Comparison of ENCODE assay signal across 23 cellular contexts in genomic region chr7:142716596-142716995, GRCh38. TPM values are rescaled to one million over a fixed set of nuclear protein-coding genes. Genes with fewer than 3 reads are reported as not detected.
DNase-seq lines count a peak whose midpoint lies in the region; ATAC-seq lines count a peak whose summit lies in the region.
"Had no signal": no experiment of that assay in that cellular context is flagged by ENCODE, and none has a peak within 500 bp of the region (broad histone marks: within the 10 kb centered on the region; RNA-seq: fewer than 3 reads in every experiment).

No MANE protein-coding gene starts in this region.

- ATAC-seq in activated naive CD8-positive, alpha-beta T cell treated with anti-CD3 and anti-CD28 coated beads, Interleukin-2, amount 10 ng/mL, durations not matched to agents 7 days and 5 days (ENCODE audit: low read depth), result no peak
- no peak for ATAC-seq in stimulated activated naive CD8-positive, alpha-beta T cell treated with anti-CD3 and anti-CD28 coated beads, Interleukin-15, amount 100 ng/mL, for 72 hours
- no peak for ATAC-seq in HG02623 (IDR thresholded peaks at IDR 0.05; ENCODE audit: unreplicated experiment)
- ATAC-seq: SK-N-SH treated with all-trans-retinoic acid at 6 μM for 48 hours had no signal

- H3K4me1 Mint-ChIP-seq in activated naive CD4-positive, alpha-beta T cell treated with anti-CD3 and anti-CD28 coated beads, Interleukin-2, amount 50 U/mL, for 24 hours, result peaks cover 63% of the 10 kb centered on the region
- peaks cover 54% of the 10 kb centered on the region for H3K4me1 Mint-ChIP-seq in activated naive CD8-positive, alpha-beta T cell treated with anti-CD3 and anti-CD28 coated beads, Interleukin-2, amount 10 ng/mL, durations not matched to agents 7 days and 5 days
- H3K4me1 Mint-ChIP-seq in stimulated activated naive CD8-positive, alpha-beta T cell treated with anti-CD3 and anti-CD28 coated beads, Interleukin-15, amount 100 ng/mL, for 72 hours, result peaks cover 43% of the 10 kb centered on the region

- no peaks in the 10 kb centered on the region for H3K9me3 Mint-ChIP-seq in activated naive CD4-positive, alpha-beta T cell treated with anti-CD3 and anti-CD28 coated beads, Interleukin-2, amount 50 U/mL, for 24 hours
- H3K9me3 Mint-ChIP-seq in activated naive CD8-positive, alpha-beta T cell treated with anti-CD3 and anti-CD28 coated beads, Interleukin-2, amount 10 ng/mL, durations not matched to agents 7 days and 5 days, result no peaks in the 10 kb centered on the region
- no peaks in the 10 kb centered on the region for H3K9me3 Mint-ChIP-seq in stimulated activated naive CD8-positive, alpha-beta T cell treated with anti-CD3 and anti-CD28 coated beads, Interleukin-15, amount 100 ng/mL, for 72 hours

- POLR2A ChIA-PET in activated naive CD8-positive, alpha-beta T cell treated with anti-CD3 and anti-CD28 coated beads, Interleukin-2, amount 10 ng/mL, durations not matched to agents 7 days and 5 days (lab: Charles Lee), result interaction anchor here (0.5 to 3.7 kb wide), 3 partner anchors 69 to 93 kb away, joined by 3 to 33 read pairs (median 5); no protein-coding TSS in a partner anchor

- H3K36me3 Mint-ChIP-seq in activated naive CD4-positive, alpha-beta T cell treated with anti-CD3 and anti-CD28 coated beads, Interleukin-2, amount 50 U/mL, for 24 hours, result no peaks in the 10 kb centered on the region
- peaks cover 2% of the 10 kb centered on the region for H3K36me3 Mint-ChIP-seq in activated naive CD8-positive, alpha-beta T cell treated with anti-CD3 and anti-CD28 coated beads, Interleukin-2, amount 10 ng/mL, durations not matched to agents 7 days and 5 days

- no peak for DNase-seq in activated naive CD4-positive, alpha-beta T cell treated with anti-CD3 and anti-CD28 coated beads, Interleukin-2, amount 50 U/mL, for 16 hours
- no peak for DNase-seq in activated naive CD8-positive, alpha-beta T cell treated with anti-CD3 and anti-CD28 coated beads, Interleukin-2, amount 10 ng/mL, durations not matched to agents 7 days and 5 days
- DNase-seq in stimulated activated naive CD8-positive, alpha-beta T cell treated with anti-CD3 and anti-CD28 coated beads, Interleukin-15, amount 100 ng/mL, for 72 hours, result no peak
- DNase-seq in foreskin melanocyte, result no peak
- no peak for DNase-seq in HuH-7 (ENCODE audit: low spot score)
- DNase-seq: activated CD4-positive, alpha-beta T cell treated with anti-CD3 and anti-CD28 coated beads for 48 hours; amniotic stem cell; cortex of kidney; glutamatergic neuron; NCI-H1105; NCI-H2029; NCI-H226; NCI-H774; occipital lobe; stimulated activated CD4-positive, alpha-beta T cell treated with anti-CD3 and anti-CD28 coated beads, Interleukin-2, amount 100 ng/mL, for 48 hours; stimulated activated naive CD4-positive, alpha-beta T cell treated with Interleukin-2 at 50 U/mL for 16 hours; trophoblast cell had no signal

- peaks cover 7% of the 10 kb centered on the region; the same call in 1 of the 2 replicates for H3K36me3 ChIP-seq in KOPT-K1 (ENCODE audit: insufficient read depth, low read length)

- H3K9me3 ChIP-seq in KOPT-K1 (ENCODE audit: insufficient read depth, low read length, poor library complexity, severe bottlenecking), result no peaks in the 10 kb centered on the region

- no peak overlapping the region for H3K27ac Mint-ChIP-seq in activated naive CD4-positive, alpha-beta T cell treated with anti-CD3 and anti-CD28 coated beads, Interleukin-2, amount 50 U/mL, for 24 hours
- peak overlapping the region; percentile 82 for H3K27ac Mint-ChIP-seq in activated naive CD8-positive, alpha-beta T cell treated with anti-CD3 and anti-CD28 coated beads, Interleukin-2, amount 10 ng/mL, durations not matched to agents 7 days and 5 days
- H3K27ac Mint-ChIP-seq in stimulated activated naive CD8-positive, alpha-beta T cell treated with anti-CD3 and anti-CD28 coated beads, Interleukin-15, amount 100 ng/mL, for 72 hours, result peak overlapping the region in 1 of 2 donors; percentile 75

- H3K27ac ChIP-seq in KOPT-K1 (ENCODE audit: low read depth, low read length, poor library complexity, severe bottlenecking), result peak overlapping the region; percentile 100

- H3K4me3 Mint-ChIP-seq in activated naive CD4-positive, alpha-beta T cell treated with anti-CD3 and anti-CD28 coated beads, Interleukin-2, amount 50 U/mL, for 24 hours, result peak overlapping the region; percentile 40
- H3K4me3 Mint-ChIP-seq in activated naive CD8-positive, alpha-beta T cell treated with anti-CD3 and anti-CD28 coated beads, Interleukin-2, amount 10 ng/mL, durations not matched to agents 7 days and 5 days, result peak overlapping the region; percentile 61
- H3K4me3 Mint-ChIP-seq in stimulated activated naive CD8-positive, alpha-beta T cell treated with anti-CD3 and anti-CD28 coated beads, Interleukin-15, amount 100 ng/mL, for 72 hours, result peak overlapping the region; percentile 29 to 61

- H3K27me3 Mint-ChIP-seq in activated naive CD4-positive, alpha-beta T cell treated with anti-CD3 and anti-CD28 coated beads, Interleukin-2, amount 50 U/mL, for 24 hours, result no peaks in the 10 kb centered on the region
- H3K27me3 Mint-ChIP-seq in activated naive CD8-positive, alpha-beta T cell treated with anti-CD3 and anti-CD28 coated beads, Interleukin-2, amount 10 ng/mL, durations not matched to agents 7 days and 5 days, result no peaks in the 10 kb centered on the region
- no peaks in the 10 kb centered on the region for H3K27me3 Mint-ChIP-seq in stimulated activated naive CD8-positive, alpha-beta T cell treated with anti-CD3 and anti-CD28 coated beads, Interleukin-15, amount 100 ng/mL, for 72 hours

RNA-seq across cellular contexts. Expression of gene PRSS1, which starts 32.7 kb away (rescaled TPM):
- not detected for total RNA-seq in activated naive CD8-positive, alpha-beta T cell treated with anti-CD3 and anti-CD28 coated beads, Interleukin-2, amount 10 ng/mL, durations not matched to agents 7 days and 5 days
- total RNA-seq: fibroblast of lung, lung microvascular endothelial cell, occipital lobe had no signal

RNA-seq across cellular contexts. Expression of gene PRSS2, which starts 54.2 kb away (rescaled TPM):
- total RNA-seq in activated naive CD8-positive, alpha-beta T cell treated with anti-CD3 and anti-CD28 coated beads, Interleukin-2, amount 10 ng/mL, durations not matched to agents 7 days and 5 days, result not detected
- total RNA-seq: fibroblast of lung, lung microvascular endothelial cell, occipital lobe had no signal
